1 cellular context compared by ENCODE assay signal in genomic region chr22:33006955-33007318, GRCh38.
TF ChIP-seq lines count a peak whose summit lies in the region.

No MANE protein-coding gene starts in this region.

TF ChIP-seq in HepG2, 621 proteins besides CTCF, POLR2A, EP300 and RAD21:
- TF ChIP-seq ZBTB8A (CRISPR knock-in tag; IDR thresholded peaks at IDR 0.05; ENCODE audit: borderline replicate concordance, low read depth): no peak
- no peak for TF ChIP-seq ZBTB1 (CRISPR knock-in tag; IDR thresholded peaks at IDR 0.05; ENCODE audit: borderline replicate concordance)
- TF ChIP-seq TBX2 (CRISPR knock-in tag; IDR thresholded peaks at IDR 0.05; ENCODE audit: borderline replicate concordance): no peak
- 0 out of 2 replicates have a peak, but pooled peaks have one; percentile 5 for TF ChIP-seq ZNF770 (CRISPR knock-in tag; IDR thresholded peaks at IDR 0.05)
- TF ChIP-seq CHD4 (IDR thresholded peaks at IDR 0.05; ENCODE audit: borderline replicate concordance, low read length): peak; percentile 34; the same call in 1 of the 2 replicates
- TF ChIP-seq ASH2L (IDR thresholded peaks at IDR 0.05; ENCODE audit: insufficient read length, low read depth, low read length): peak; percentile 35
- TF ChIP-seq MED8 (CRISPR knock-in tag; IDR thresholded peaks at IDR 0.05; ENCODE audit: insufficient replicate concordance): no peak
- TF ChIP-seq ZBED4 (CRISPR knock-in tag; IDR thresholded peaks at IDR 0.05; ENCODE audit: borderline replicate concordance): no peak
